ENCODE assay signal across 9 cellular contexts in genomic region chr12:110312581-110313360, GRCh38. TPM values are rescaled to one million over a fixed set of nuclear protein-coding genes. Genes with fewer than 3 reads are reported as not detected.
A peak's percentile ranks its signal among the peaks of the same experiment; 100 is the strongest.
DNase-seq lines count a peak whose midpoint lies in the region; ATAC-seq and TF ChIP-seq lines count a peak whose summit lies in the region.
"Had no signal": no experiment of that assay in that cellular context is flagged by ENCODE, and none has a peak within 500 bp of the region (broad histone marks: within the 10 kb centered on the region; RNA-seq: fewer than 3 reads in every experiment).

No MANE protein-coding gene starts in this region.

- H3K27ac ChIP-seq in HL-60 (replicated peaks), result no peak overlapping the region

- no peak for TF ChIP-seq CTCF in HL-60 (IDR thresholded peaks at IDR 0.05; ENCODE audit: insufficient read depth, low read length)
- TF ChIP-seq CTCF in fibroblast of pulmonary artery (IDR thresholded peaks at IDR 0.05; ENCODE audit: low read length, missing control alignments), result no peak

- H3K27me3 ChIP-seq in HL-60 (ENCODE audit: insufficient read depth, poor library complexity, severe bottlenecking), result no peaks in the 10 kb centered on the region

- no peak for ATAC-seq in stimulated activated memory B cell treated with anti-CD40 and anti-IgM and Interleukin-4, amounts not matched to agents 10 μg/mL and 1 μg/mL and 100 μg/mL, for 72 hours

- H3K36me3 Mint-ChIP-seq in T-helper 1 cell treated with Interleukin-12 subunit alpha and Interleukin-12 subunit beta and Interleukin-4 antibody, amounts not matched to agents 30 μg/mL and 1 μg/mL, for 36 hours (ENCODE audit: low read depth), result peaks cover 21% of the 10 kb centered on the region
- peaks cover 25% of the 10 kb centered on the region for H3K36me3 Mint-ChIP-seq in stimulated activated memory B cell treated with anti-CD40 and anti-IgM and Interleukin-4, amounts not matched to agents 10 μg/mL and 1 μg/mL and 100 μg/mL, for 72 hours

- H3K4me3 ChIP-seq in HL-60 (replicated peaks; ENCODE audit: insufficient read depth, low read length), result no peak overlapping the region
- no peak overlapping the region for H3K4me3 ChIP-seq in fibroblast of pulmonary artery (replicated peaks; ENCODE audit: low read depth, low read length)

- DNase-seq in HL-60 (ENCODE audit: low read depth in 1 of 2, low spot score in 1 of 2), result peak; percentile 38 to 43
- peak; percentile 85 for DNase-seq in fibroblast of pulmonary artery (ENCODE audit: low read depth)
- no peak for DNase-seq in NCI-H1105 (lab: John Stamatoyannopoulos, UW)
- no peak for DNase-seq in NCI-H748 (lab: John Stamatoyannopoulos, UW; ENCODE audit: unreplicated experiment)
- no peak for DNase-seq in posterior vena cava (ENCODE audit: low spot score)
- no peak for DNase-seq in medulla oblongata (ENCODE audit: extremely low spot score)
- DNase-seq: activated B cell treated with CpG ODN at 0.5 μM for 24 hours had no signal

- peaks cover 33% of the 10 kb centered on the region for H3K4me1 Mint-ChIP-seq in T-helper 1 cell treated with Interleukin-12 subunit alpha and Interleukin-12 subunit beta and Interleukin-4 antibody, amounts not matched to agents 30 μg/mL and 1 μg/mL, for 36 hours (ENCODE audit: low read depth)
- peaks cover 29% of the 10 kb centered on the region for H3K4me1 Mint-ChIP-seq in stimulated activated memory B cell treated with anti-CD40 and anti-IgM and Interleukin-4, amounts not matched to agents 10 μg/mL and 1 μg/mL and 100 μg/mL, for 72 hours

- no peaks in the 10 kb centered on the region for H3K27me3 Mint-ChIP-seq in T-helper 1 cell treated with Interleukin-12 subunit alpha and Interleukin-12 subunit beta and Interleukin-4 antibody, amounts not matched to agents 30 μg/mL and 1 μg/mL, for 36 hours (ENCODE audit: low read depth)
- no peaks in the 10 kb centered on the region for H3K27me3 Mint-ChIP-seq in stimulated activated memory B cell treated with anti-CD40 and anti-IgM and Interleukin-4, amounts not matched to agents 10 μg/mL and 1 μg/mL and 100 μg/mL, for 72 hours
- H3K27me3 Mint-ChIP-seq: activated B cell treated with CpG ODN at 0.5 μM for 24 hours had no signal

- intact Hi-C loops in posterior vena cava (cut with DNase I), result no loop called here

- no peaks in the 10 kb centered on the region for H3K9me3 Mint-ChIP-seq in T-helper 1 cell treated with Interleukin-12 subunit alpha and Interleukin-12 subunit beta and Interleukin-4 antibody, amounts not matched to agents 30 μg/mL and 1 μg/mL, for 36 hours
- no peaks in the 10 kb centered on the region for H3K9me3 Mint-ChIP-seq in stimulated activated memory B cell treated with anti-CD40 and anti-IgM and Interleukin-4, amounts not matched to agents 10 μg/mL and 1 μg/mL and 100 μg/mL, for 72 hours
- H3K9me3 Mint-ChIP-seq: activated B cell treated with CpG ODN at 0.5 μM for 24 hours had no signal

- H3K27ac Mint-ChIP-seq in T-helper 1 cell treated with Interleukin-12 subunit alpha and Interleukin-12 subunit beta and Interleukin-4 antibody, amounts not matched to agents 30 μg/mL and 1 μg/mL, for 36 hours, result peak overlapping the region; percentile 49
- peak overlapping the region; percentile 17 for H3K27ac Mint-ChIP-seq in stimulated activated memory B cell treated with anti-CD40 and anti-IgM and Interleukin-4, amounts not matched to agents 10 μg/mL and 1 μg/mL and 100 μg/mL, for 72 hours

- H3K4me3 Mint-ChIP-seq in T-helper 1 cell treated with Interleukin-12 subunit alpha and Interleukin-12 subunit beta and Interleukin-4 antibody, amounts not matched to agents 30 μg/mL and 1 μg/mL, for 36 hours, result peak overlapping the region; percentile 13
- H3K4me3 Mint-ChIP-seq in stimulated activated memory B cell treated with anti-CD40 and anti-IgM and Interleukin-4, amounts not matched to agents 10 μg/mL and 1 μg/mL and 100 μg/mL, for 72 hours, result no peak overlapping the region
- H3K4me3 Mint-ChIP-seq: activated B cell treated with CpG ODN at 0.5 μM for 24 hours had no signal

RNA-seq across cellular contexts. Expression of gene ATP2A2, which starts 31.7 kb away (rescaled TPM):
- total RNA-seq in posterior vena cava, result 100 to 1,000 TPM; 222 to 263 TPM

Comparison
In these comparisons a context has a peak if more than half of its experiments do, and no peak if none do; other contexts are left out.
1. DNase-seq: peak in HL-60 (2 of 2) and fibroblast of pulmonary artery (single experiment); none in NCI-H1105 (single experiment), NCI-H748 (single experiment), posterior vena cava (single experiment) and medulla oblongata (single experiment).